Comparison of ENCODE assay signal across 7 cellular contexts in the genomic region with DNA sequence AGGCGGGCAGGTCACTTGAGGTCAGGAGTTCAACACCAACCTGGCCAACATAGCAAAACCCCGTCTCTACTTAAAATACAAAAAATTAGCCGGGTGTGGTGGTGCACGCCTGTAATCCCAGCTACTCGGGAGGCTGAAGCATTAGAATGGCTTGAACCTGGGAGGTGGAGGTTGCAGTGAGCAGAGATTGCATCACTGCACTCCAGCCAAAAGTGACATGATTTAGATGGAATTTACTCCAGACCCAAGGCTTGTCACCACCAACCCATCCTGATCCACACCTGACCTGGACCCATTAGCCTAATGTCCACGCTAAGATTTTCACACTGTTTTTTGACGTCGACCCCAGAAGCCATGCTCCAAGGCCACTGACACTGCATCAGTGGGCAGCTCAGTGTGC.
DNase-seq lines count a peak whose midpoint lies in the region; ATAC-seq and TF ChIP-seq lines count a peak whose summit lies in the region.
"Not testable (repeated sequence)": the region's sequence is repeated elsewhere in the genome, so short reads cannot be mapped to it uniquely, and the experiment has no call there.

No MANE protein-coding gene starts in this region.

- in situ Hi-C loops in IMR-90 (cut with MboI; ENCODE audit: low sequenced_read_pairs), result loop anchor here (10.0 kb wide), 1 partner anchor 95 kb away; no protein-coding TSS in a partner anchor

- H3K27ac ChIP-seq in IMR-90 (ENCODE audit: insufficient read depth, low read length), result not testable (repeated sequence)
- H3K27ac ChIP-seq in esophagus muscularis mucosa (replicated peaks in 1 of 4) (peak overlapping the region; percentile 85 to 87 (median 87)), neural cell (ENCODE audit: low read length) (peak overlapping the region; percentile 71), rectal smooth muscle tissue (ENCODE audit: low read depth, low read length) (peak overlapping the region; percentile 2), thoracic aorta (peak overlapping the region; percentile 99)

- H2BK5ac ChIP-seq in IMR-90 (ENCODE audit: low read depth, low read length, poor library complexity, severe bottlenecking), result not testable (repeated sequence)

- WGBS in IMR-90 (ENCODE audit: extremely low coverage in 2 of 2, insufficient read length in 1 of 2), 2 experiments, result no CpG with 5 or more reads among the region's 8 CpGs
- WGBS in esophagus muscularis mucosa, result 94% methylated on average over 8 of the region's 8 CpGs

- TF ChIP-seq CTCF in IMR-90 (conservative IDR thresholded peaks at IDR 0.05; ENCODE audit: low read depth, low read length); brain (conservative IDR thresholded peaks at IDR 0.05); esophagus muscularis mucosa (IDR thresholded peaks at IDR 0.05); neural cell (IDR thresholded peaks at IDR 0.05; ENCODE audit: poor library complexity, severe bottlenecking); thoracic aorta (IDR thresholded peaks at IDR 0.05): not testable (repeated sequence)

- H3K9me2 ChIP-seq in neural cell (ENCODE audit: insufficient read depth, low read length), result not testable (repeated sequence)

- not testable (repeated sequence) for H2AK9ac ChIP-seq in IMR-90 (replicated peaks; ENCODE audit: low read depth, low read length, poor library complexity)

- peak overlapping the region; percentile 43; the same call in 1 of the 2 replicates for H2AK5ac ChIP-seq in IMR-90 (ENCODE audit: low read depth, low read length)

- DNase-seq in IMR-90; esophagus muscularis mucosa (ENCODE audit: extremely low spot score); immature natural killer cell; thoracic aorta (ENCODE audit: low spot score): not testable (repeated sequence)

- H3K4me1 ChIP-seq in IMR-90 (ENCODE audit: control insufficient read depth, insufficient read depth, low read length) (peaks cover 47% of the 10 kb centered on the region), esophagus muscularis mucosa (peaks cover 96 to 100% (median 100%) of the 10 kb centered on the region in 4 donors), rectal smooth muscle tissue (ENCODE audit: control insufficient read depth, insufficient read depth, low read length) (peaks cover 73% of the 10 kb centered on the region), thoracic aorta (ENCODE audit: control insufficient read depth in 1 of 2, low read depth in 2 of 2) (peaks cover 80 to 96% of the 10 kb centered on the region in 2 donors)

- not testable (repeated sequence) for H4K8ac ChIP-seq in IMR-90 (ENCODE audit: low read depth in 2 of 2, low read length in 2 of 2)

- H3K27ac Mint-ChIP-seq in brain (peak overlapping the region in 4 of 5 experiments; percentile 72 to 99 (median 96)), immature natural killer cell (peak overlapping the region in 4 of 6 donors; percentile 55 to 91 (median 76))

- H3K56ac ChIP-seq in IMR-90 (ENCODE audit: extremely low read depth, insufficient read depth, low read length), result not testable (repeated sequence)

- H4K20me1 ChIP-seq in IMR-90 (ENCODE audit: insufficient read depth, low read length), result peaks cover 87% of the 10 kb centered on the region
- not testable (repeated sequence) for H4K20me1 ChIP-seq in neural cell (ENCODE audit: insufficient read depth)

- not testable (repeated sequence) for H3K27me3 Mint-ChIP-seq in brain
- H3K27me3 Mint-ChIP-seq in immature natural killer cell (ENCODE audit: low read depth in 3 of 3), result peaks cover 1 to 13% (median 9%) of the 10 kb centered on the region in 3 donors

- H3K36me3 Mint-ChIP-seq in brain, result peaks cover 40% of the 10 kb centered on the region
- H3K36me3 Mint-ChIP-seq in immature natural killer cell, result not testable (repeated sequence)

- H3K23ac ChIP-seq in IMR-90 (ENCODE audit: low read depth, low read length), result not testable (repeated sequence)

- TF ChIP-seq EP300 in esophagus muscularis mucosa (IDR thresholded peaks at IDR 0.05); neural cell (conservative IDR thresholded peaks at IDR 0.05; ENCODE audit: poor library complexity, severe bottlenecking): not testable (repeated sequence)

- H3K9ac ChIP-seq in IMR-90 (ENCODE audit: low read depth, low read length); rectal smooth muscle tissue (ENCODE audit: low read length): not testable (repeated sequence)
- H3K9ac ChIP-seq in neural cell (ENCODE audit: low read length), result peak overlapping the region; percentile 51

- H4K91ac ChIP-seq in IMR-90 (ENCODE audit: insufficient read depth, low read depth, low read length), result not testable (repeated sequence)

- H2BK15ac ChIP-seq in IMR-90 (ENCODE audit: low read depth, low read length), result not testable (repeated sequence)

- not testable (repeated sequence) for H4K5ac ChIP-seq in IMR-90 (ENCODE audit: low read depth, low read length)

- TF ChIP-seq POLR2A in IMR-90 (IDR thresholded peaks at IDR 0.05; ENCODE audit: low read depth, low read length); esophagus muscularis mucosa (IDR thresholded peaks at IDR 0.05; ENCODE audit: low read depth): not testable (repeated sequence)

- intact Hi-C loops in IMR-90 (cut with micrococcal nuclease), result not testable (repeated sequence)
- intact Hi-C loops in esophagus muscularis mucosa (cut with DNase I), result loop anchor here (10.0 kb wide), 1 partner anchor 145 kb away; no protein-coding TSS in a partner anchor

- H3K4me1 Mint-ChIP-seq in brain (peaks cover 96% of the 10 kb centered on the region), immature natural killer cell (peaks cover 95 to 99% of the 10 kb centered on the region in 2 donors)

- H3K4me2 ChIP-seq in IMR-90 (ENCODE audit: low read depth, low read length); neural cell (ENCODE audit: low read length): not testable (repeated sequence)

- H3K79me1 ChIP-seq in IMR-90 (ENCODE audit: low read depth in 1 of 2, low read length in 2 of 2), result peaks cover 51 to 96% of the 10 kb centered on the region in 2 experiments

- not testable (repeated sequence) for H3K4me3 ChIP-seq in IMR-90 (ENCODE audit: insufficient read depth, low read depth, low read length); esophagus muscularis mucosa; neural cell (ENCODE audit: low read length); rectal smooth muscle tissue (ENCODE audit: low read length); thoracic aorta

- not testable (repeated sequence) for H3K4ac ChIP-seq in IMR-90 (ENCODE audit: low read depth, low read length)

- not testable (repeated sequence) for H3K27me3 ChIP-seq in IMR-90 (ENCODE audit: control insufficient read depth, insufficient read depth, low read length); esophagus muscularis mucosa; neural cell (ENCODE audit: insufficient read depth, low read depth, low read length); rectal smooth muscle tissue (ENCODE audit: control insufficient read depth, insufficient read depth, low read length); thoracic aorta (replicated peaks; ENCODE audit: insufficient read depth)

- H3K79me2 ChIP-seq in neural cell (replicated peaks; ENCODE audit: insufficient read depth, low read length), result not testable (repeated sequence)

- H2BK20ac ChIP-seq in IMR-90 (ENCODE audit: low read depth, low read length), result not testable (repeated sequence)

- not testable (repeated sequence) for H2BK120ac ChIP-seq in IMR-90 (ENCODE audit: low read depth, low read length)

- not testable (repeated sequence) for H2AFZ ChIP-seq in IMR-90 (replicated peaks; ENCODE audit: low read length, poor library complexity); neural cell (ENCODE audit: low read depth, low read length)

- not testable (repeated sequence) for H3K36me3 ChIP-seq in IMR-90 (ENCODE audit: control insufficient read depth, insufficient read depth, low read length); esophagus muscularis mucosa; neural cell (ENCODE audit: insufficient read depth, low read length); rectal smooth muscle tissue (ENCODE audit: control insufficient read depth, insufficient read depth, low read length); thoracic aorta

- TF ChIP-seq RAD21 in IMR-90 (IDR thresholded peaks at IDR 0.05; ENCODE audit: low read length); neural cell (conservative IDR thresholded peaks at IDR 0.05): not testable (repeated sequence)

- POLR2A ChIA-PET in IMR-90 (lab: Charles Lee; ENCODE audit: unreplicated experiment), result interaction anchor here (0.6 kb wide), 1 partner anchor 84 kb away, joined by 3 read pairs; no protein-coding TSS in a partner anchor

- H3K9me1 ChIP-seq in IMR-90 (ENCODE audit: insufficient read depth, low read length), result peaks cover 37% of the 10 kb centered on the region

- dilution Hi-C loops in IMR-90 (cut with HindIII; ENCODE audit: low sequenced_read_pairs, unreplicated experiment), result not testable (repeated sequence)

- not testable (repeated sequence) for H3K9me3 ChIP-seq in IMR-90 (ENCODE audit: control insufficient read depth, insufficient read depth, low read length); esophagus muscularis mucosa; neural cell (ENCODE audit: low read length); thoracic aorta

- CTCF ChIA-PET in IMR-90 (lab: Yijun Ruan, JAX), result not testable (repeated sequence)

- H3K18ac ChIP-seq in IMR-90 (ENCODE audit: low read depth, low read length), result not testable (repeated sequence)

- BruUV-seq in IMR-90 (replicated peaks; lab: Mats Ljungman, UMichigan), result not testable (repeated sequence)

- H3F3A ChIP-seq in neural cell (ENCODE audit: insufficient read depth, low read length, poor library complexity, severe bottlenecking), result not testable (repeated sequence)

- ATAC-seq in IMR-90 (ENCODE audit: low read depth); thoracic aorta (ENCODE audit: insufficient number of reproducible peaks, low FRiP score, low read depth): not testable (repeated sequence)

- H3K14ac ChIP-seq in IMR-90 (replicated peaks; ENCODE audit: low read depth, low read length), result not testable (repeated sequence)

- H3K4me3 Mint-ChIP-seq in brain, result peak overlapping the region in 3 of 5 experiments; percentile 7 to 63 (median 15)
- not testable (repeated sequence) for H3K4me3 Mint-ChIP-seq in immature natural killer cell

- H3K9me3 Mint-ChIP-seq in brain, result peaks cover 0 to 13% (median 4%) of the 10 kb centered on the region in 5 experiments
- H3K9me3 Mint-ChIP-seq in immature natural killer cell, result not testable (repeated sequence)
